ENCODE assay signal across 35 cellular contexts in the genomic region with DNA sequence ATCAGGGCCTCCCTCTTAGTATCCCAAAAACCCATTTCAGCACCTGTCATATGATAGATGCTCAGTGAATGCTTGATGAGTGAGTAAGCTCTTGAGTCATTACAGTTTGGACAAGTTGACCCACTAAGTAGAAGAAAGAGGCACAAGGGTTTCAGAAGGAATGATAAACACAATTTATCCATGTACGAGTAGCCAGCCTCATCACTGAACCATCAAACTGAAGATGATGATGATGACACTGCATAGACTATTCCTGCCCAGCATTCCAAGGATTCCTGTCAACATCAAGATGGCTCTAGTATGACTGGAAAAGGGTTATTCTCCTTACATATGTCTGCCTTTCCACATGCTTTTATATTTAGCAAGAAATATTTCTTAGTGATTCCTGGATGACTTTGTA.
"Had no signal": no experiment of that assay in that cellular context is flagged by ENCODE, and none has a peak within 500 bp of the region (broad histone marks: within the 10 kb centered on the region; RNA-seq: fewer than 3 reads in every experiment).

No MANE protein-coding gene starts in this region.

- H3K36me3 Mint-ChIP-seq: activated CD4-positive, alpha-beta memory T cell treated with anti-CD3 and anti-CD28 coated beads for 36 hours; activated CD8-positive, alpha-beta memory T cell treated with anti-CD3 and anti-CD28 coated beads, Interleukin-2, amount 10 ng/mL, durations not matched to agents 7 days and 5 days; activated naive CD8-positive, alpha-beta T cell treated with anti-CD3 and anti-CD28 coated beads for 36 hours had no signal

- H3K27me3 Mint-ChIP-seq: activated B cell treated with CpG ODN at 0.5 μM for 24 hours; activated CD4-positive, alpha-beta memory T cell treated with anti-CD3 and anti-CD28 coated beads for 36 hours; activated CD8-positive, alpha-beta memory T cell treated with anti-CD3 and anti-CD28 coated beads, Interleukin-2, amount 10 ng/mL, durations not matched to agents 7 days and 5 days; activated naive CD4-positive, alpha-beta T cell treated with anti-CD3 and anti-CD28 coated beads, Interleukin-2, amount 50 U/mL, for 24 hours; activated naive CD8-positive, alpha-beta T cell treated with anti-CD3 and anti-CD28 coated beads for 36 hours; activated naive CD8-positive, alpha-beta T cell treated with anti-CD3 and anti-CD28 coated beads, Interleukin-2, amount 50 U/mL, for 24 hours; effector memory CD8-positive, alpha-beta T cell; T-helper 17 cell had no signal

- DNase-seq: activated B cell treated with CpG ODN at 0.5 μM for 24 hours; activated CD4-positive, alpha-beta memory T cell treated with anti-CD3 and anti-CD28 coated beads for 36 hours; activated CD4-positive, alpha-beta T cell treated with anti-CD3 and anti-CD28 coated beads for 48 hours; activated CD8-positive, alpha-beta memory T cell treated with anti-CD3 and anti-CD28 coated beads, Interleukin-2, amount 10 ng/mL, durations not matched to agents 7 days and 5 days; activated CD8-positive, alpha-beta memory T cell treated with anti-CD3 and anti-CD28 coated beads, Interleukin-2, amount 50 U/mL, for 4 hours; activated CD8-positive, alpha-beta T cell treated with anti-CD3 and anti-CD28 coated beads, Interleukin-2, amount 10 ng/mL, durations not matched to agents 7 days and 5 days; activated effector memory CD4-positive, alpha-beta T cell treated with anti-CD3 and anti-CD28 coated beads, Interleukin-2, amount 50 U/mL, for 16 hours; activated naive CD4-positive, alpha-beta T cell treated with anti-CD3 and anti-CD28 coated beads for 36 hours; activated naive CD8-positive, alpha-beta T cell treated with anti-CD3 and anti-CD28 coated beads for 36 hours; activated naive CD8-positive, alpha-beta T cell treated with anti-CD3 and anti-CD28 coated beads, Interleukin-2, amount 50 U/mL, for 24 hours; activated T-cell treated with anti-CD3 and anti-CD28 coated beads, Interleukin-2, amount 50 U/mL, for 1 hour; activated T-cell treated with anti-CD3 and anti-CD28 coated beads, Interleukin-2, amount 50 U/mL, for 48 hours; adrenal gland; amygdala; aorta; body of pancreas; caudate nucleus; cortex of kidney; dermis blood vessel endothelial cell; effector CD4-positive, alpha-beta T cell; effector memory CD8-positive, alpha-beta T cell; erythroblast; foreskin melanocyte; T-helper 1 cell; T-helper 17 cell; T1000; WERI-Rb-1 had no signal

- FAIRE-seq: colon had no signal

- H3K4me3 Mint-ChIP-seq: activated B cell treated with CpG ODN at 0.5 μM for 24 hours; activated CD4-positive, alpha-beta memory T cell treated with anti-CD3 and anti-CD28 coated beads for 36 hours; activated CD8-positive, alpha-beta memory T cell treated with anti-CD3 and anti-CD28 coated beads, Interleukin-2, amount 10 ng/mL, durations not matched to agents 7 days and 5 days; activated CD8-positive, alpha-beta T cell treated with anti-CD3 and anti-CD28 coated beads, Interleukin-2, amount 10 ng/mL, durations not matched to agents 7 days and 5 days; activated naive CD4-positive, alpha-beta T cell treated with anti-CD3 and anti-CD28 coated beads for 36 hours; activated naive CD4-positive, alpha-beta T cell treated with anti-CD3 and anti-CD28 coated beads, Interleukin-2, amount 50 U/mL, for 24 hours; activated naive CD8-positive, alpha-beta T cell treated with anti-CD3 and anti-CD28 coated beads for 36 hours; activated naive CD8-positive, alpha-beta T cell treated with anti-CD3 and anti-CD28 coated beads, Interleukin-2, amount 50 U/mL, for 24 hours; activated T-helper 1 cell treated with anti-CD3 and anti-CD28 coated beads, Interleukin-12 subunit alpha, Interleukin-12 subunit beta, Interleukin-2, Interleukin-4 antibody, amounts not matched to agents 30 ng/mL and 10 ng/mL and 1 ng/mL, durations not matched to agents 14 hours and 24 hours and 36 hours; effector memory CD8-positive, alpha-beta T cell; T-helper 17 cell; T-helper 2 cell treated with Interferon-gamma antibody and Interleukin-4, amounts not matched to agents 5 μg/mL and 100 μg/mL, for 36 hours had no signal

- H3K27ac Mint-ChIP-seq: activated B cell treated with CpG ODN at 0.5 μM for 24 hours; activated CD4-positive, alpha-beta memory T cell treated with anti-CD3 and anti-CD28 coated beads for 36 hours; activated CD8-positive, alpha-beta memory T cell treated with anti-CD3 and anti-CD28 coated beads, Interleukin-2, amount 10 ng/mL, durations not matched to agents 7 days and 5 days; activated CD8-positive, alpha-beta T cell treated with anti-CD3 and anti-CD28 coated beads, Interleukin-2, amount 10 ng/mL, durations not matched to agents 7 days and 5 days; activated naive CD4-positive, alpha-beta T cell treated with anti-CD3 and anti-CD28 coated beads for 36 hours; activated naive CD4-positive, alpha-beta T cell treated with anti-CD3 and anti-CD28 coated beads, Interleukin-2, amount 50 U/mL, for 24 hours; activated naive CD8-positive, alpha-beta T cell treated with anti-CD3 and anti-CD28 coated beads for 36 hours; activated naive CD8-positive, alpha-beta T cell treated with anti-CD3 and anti-CD28 coated beads, Interleukin-2, amount 50 U/mL, for 24 hours; activated T-helper 1 cell treated with anti-CD3 and anti-CD28 coated beads, Interleukin-12 subunit alpha, Interleukin-12 subunit beta, Interleukin-2, Interleukin-4 antibody, amounts not matched to agents 30 ng/mL and 10 ng/mL and 1 ng/mL, durations not matched to agents 14 hours and 24 hours and 36 hours; activated T-helper 2 cell treated with anti-CD3 and anti-CD28 coated beads, Interferon-gamma antibody, Interleukin-2, Interleukin-4, amounts not matched to agents 10 μg/mL and 5 μg/mL and 100 μg/mL, durations not matched to agents 14 hours and 24 hours and 36 hours; effector memory CD8-positive, alpha-beta T cell; T-helper 17 cell; T-helper 2 cell treated with Interferon-gamma antibody and Interleukin-4, amounts not matched to agents 5 μg/mL and 100 μg/mL, for 36 hours had no signal

- H3K27ac ChIP-seq: adrenal gland, body of pancreas, esophagus muscularis mucosa, gastroesophageal sphincter, WERI-Rb-1 had no signal

- H3K9me3 ChIP-seq: adrenal gland, body of pancreas, esophagus muscularis mucosa, gastroesophageal sphincter had no signal

- H3K9me3 Mint-ChIP-seq: activated CD4-positive, alpha-beta memory T cell treated with anti-CD3 and anti-CD28 coated beads for 36 hours; activated naive CD4-positive, alpha-beta T cell treated with anti-CD3 and anti-CD28 coated beads for 36 hours; activated naive CD4-positive, alpha-beta T cell treated with anti-CD3 and anti-CD28 coated beads, Interleukin-2, amount 50 U/mL, for 24 hours; activated naive CD8-positive, alpha-beta T cell treated with anti-CD3 and anti-CD28 coated beads for 36 hours; activated T-helper 1 cell treated with anti-CD3 and anti-CD28 coated beads, Interleukin-12 subunit alpha, Interleukin-12 subunit beta, Interleukin-2, Interleukin-4 antibody, amounts not matched to agents 30 ng/mL and 10 ng/mL and 1 ng/mL, durations not matched to agents 14 hours and 24 hours and 36 hours; activated T-helper 2 cell treated with anti-CD3 and anti-CD28 coated beads, Interferon-gamma antibody, Interleukin-2, Interleukin-4, amounts not matched to agents 10 μg/mL and 5 μg/mL and 100 μg/mL, durations not matched to agents 14 hours and 24 hours and 36 hours; T-helper 2 cell treated with Interferon-gamma antibody and Interleukin-4, amounts not matched to agents 5 μg/mL and 100 μg/mL, for 36 hours had no signal

- H3K27me3 ChIP-seq: adrenal gland, body of pancreas, esophagus muscularis mucosa, gastroesophageal sphincter had no signal

- H3K4me1 Mint-ChIP-seq: activated CD8-positive, alpha-beta memory T cell treated with anti-CD3 and anti-CD28 coated beads, Interleukin-2, amount 10 ng/mL, durations not matched to agents 7 days and 5 days; activated naive CD4-positive, alpha-beta T cell treated with anti-CD3 and anti-CD28 coated beads, Interleukin-2, amount 50 U/mL, for 24 hours; activated naive CD8-positive, alpha-beta T cell treated with anti-CD3 and anti-CD28 coated beads for 36 hours; activated naive CD8-positive, alpha-beta T cell treated with anti-CD3 and anti-CD28 coated beads, Interleukin-2, amount 50 U/mL, for 24 hours; T-helper 17 cell had no signal

- H3K4me1 ChIP-seq: adrenal gland, esophagus muscularis mucosa, gastroesophageal sphincter had no signal

- H3K36me3 ChIP-seq: adrenal gland, esophagus muscularis mucosa, gastroesophageal sphincter, WERI-Rb-1 had no signal

- ATAC-seq: activated CD4-positive, CD25-positive, alpha-beta regulatory T cell treated with anti-CD3 and anti-CD28 coated beads, Interleukin-2, amount 50 U/mL, for 24 hours; activated CD8-positive, alpha-beta memory T cell treated with anti-CD3 and anti-CD28 coated beads, Interleukin-2, amount 10 ng/mL, durations not matched to agents 7 days and 5 days; activated CD8-positive, alpha-beta T cell treated with anti-CD3 and anti-CD28 coated beads, Interleukin-2, amount 10 ng/mL, durations not matched to agents 7 days and 5 days; activated naive CD8-positive, alpha-beta T cell treated with anti-CD3 and anti-CD28 coated beads, Interleukin-2, amount 50 U/mL, for 24 hours; body of pancreas; effector memory CD8-positive, alpha-beta T cell; gastroesophageal sphincter; T-helper 17 cell had no signal

- H3K4me3 ChIP-seq: adrenal gland, body of pancreas, esophagus muscularis mucosa, gastroesophageal sphincter had no signal
